In genomic region chrX:8632949-8633348, GRCh38 we compare ENCODE assay signal across 25 cellular contexts.
DNase-seq lines count a peak whose midpoint lies in the region; TF ChIP-seq lines count a peak whose summit lies in the region.
"Had no signal": no experiment of that assay in that cellular context is flagged by ENCODE, and none has a peak within 500 bp of the region (broad histone marks: within the 10 kb centered on the region; RNA-seq: fewer than 3 reads in every experiment).

No MANE protein-coding gene starts in this region.

- peak overlapping the region; percentile 49 for H3K27ac Mint-ChIP-seq in endodermal cell
- H3K27ac Mint-ChIP-seq: activated CD4-positive, alpha-beta memory T cell treated with anti-CD3 and anti-CD28 coated beads, Interleukin-2, amount 10 ng/mL, durations not matched to agents 7 days and 5 days; B cell; CD8-positive, alpha-beta memory T cell had no signal

- H3K36me3 ChIP-seq in endodermal cell (ENCODE audit: control insufficient read depth, insufficient read depth, low read length), result no peaks in the 10 kb centered on the region
- H3K36me3 ChIP-seq: HAP-1, stomach had no signal

- H3K9me3 ChIP-seq in endodermal cell (ENCODE audit: control insufficient read depth, low read length), result no peaks in the 10 kb centered on the region
- H3K9me3 ChIP-seq: HAP-1, stomach had no signal

- H3K4me3 ChIP-seq in endodermal cell (ENCODE audit: low read length), result no peak overlapping the region
- H3K4me3 ChIP-seq in retinal pigment epithelial cell (ENCODE audit: low read length), result no peak overlapping the region
- H3K4me3 ChIP-seq: HAP-1, stomach had no signal

- 75% methylated on average over 7 of the region's 8 CpGs; no CpG with 5 or more reads in 1 of the 2 experiments for WGBS in endodermal cell (ENCODE audit: insufficient coverage in 1 of 2, insufficient read length in 1 of 2), 2 experiments

- H3K9ac ChIP-seq in endodermal cell (ENCODE audit: extremely low read depth, low read length, poor library complexity, severe bottlenecking), result no peak overlapping the region

- no peaks in the 10 kb centered on the region for H3K9me3 Mint-ChIP-seq in endodermal cell
- H3K9me3 Mint-ChIP-seq: activated CD4-positive, alpha-beta memory T cell treated with anti-CD3 and anti-CD28 coated beads, Interleukin-2, amount 10 ng/mL, durations not matched to agents 7 days and 5 days had no signal

- no peaks in the 10 kb centered on the region for H3K4me1 ChIP-seq in endodermal cell (ENCODE audit: control insufficient read depth, insufficient read depth, low read length)
- H3K4me1 ChIP-seq: foreskin keratinocyte, HAP-1, stomach had no signal

- TF ChIP-seq CTCF in endodermal cell (conservative IDR thresholded peaks at IDR 0.05) (no peak), retinal pigment epithelial cell (conservative IDR thresholded peaks at IDR 0.05; ENCODE audit: low read depth, low read length) (no peak)

- peaks cover 31% of the 10 kb centered on the region for H3K4me1 Mint-ChIP-seq in endodermal cell
- H3K4me1 Mint-ChIP-seq: activated CD4-positive, alpha-beta memory T cell treated with anti-CD3 and anti-CD28 coated beads, Interleukin-2, amount 10 ng/mL, durations not matched to agents 7 days and 5 days; B cell; CD8-positive, alpha-beta memory T cell had no signal

- no peaks in the 10 kb centered on the region for H3K27me3 Mint-ChIP-seq in endodermal cell (ENCODE audit: insufficient read depth)
- H3K27me3 Mint-ChIP-seq: activated CD4-positive, alpha-beta memory T cell treated with anti-CD3 and anti-CD28 coated beads, Interleukin-2, amount 10 ng/mL, durations not matched to agents 7 days and 5 days; B cell; CD8-positive, alpha-beta memory T cell had no signal

- H3K27ac ChIP-seq in endodermal cell (ENCODE audit: low read depth, low read length), result no peak overlapping the region
- H3K27ac ChIP-seq: foreskin keratinocyte, stomach had no signal

- H3K36me3 Mint-ChIP-seq in endodermal cell (ENCODE audit: low read depth), result peaks cover 9% of the 10 kb centered on the region
- H3K36me3 Mint-ChIP-seq: CD8-positive, alpha-beta memory T cell had no signal

- peak; percentile 21 for DNase-seq in NCI-H1694 treated with DMSO at 0.1 percent for 48 hours (lab: John Stamatoyannopoulos, UW)
- DNase-seq in NCI-H1694 (lab: John Stamatoyannopoulos, UW), result no peak
- DNase-seq in NCI-H1105 (lab: John Stamatoyannopoulos, UW), result peak; percentile 17
- no peak for DNase-seq in endodermal cell
- peak; percentile 60 for DNase-seq in retinal pigment epithelial cell (ENCODE audit: low read depth)
- no peak for DNase-seq in GM19240 (ENCODE audit: insufficient read length, low spot score)
- no peak for DNase-seq in UCSD-AML1 (lab: John Stamatoyannopoulos, UW; ENCODE audit: unreplicated experiment)
- no peak for DNase-seq in activated CD8-positive, alpha-beta memory T cell treated with anti-CD3 and anti-CD28 coated beads, Interleukin-2, amount 50 U/mL, for 4 hours
- DNase-seq: activated CD4-positive, alpha-beta memory T cell treated with anti-CD3 and anti-CD28 coated beads, Interleukin-2, amount 10 ng/mL, durations not matched to agents 7 days and 5 days; activated CD4-positive, CD25-positive, alpha-beta regulatory T cell; activated effector memory CD4-positive, alpha-beta T cell treated with Interleukin-2 at 50 U/mL for 16 hours; activated T-cell treated with anti-CD3 and anti-CD28 coated beads for 4 hours; CD8-positive, alpha-beta memory T cell; DMS53; effector CD8-positive, alpha-beta T cell; Kasumi-1; NCI-H2029 treated with DMSO at 0.1 percent for 48 hours; NCI-H82; SHP77; stomach; T1000; trophoblast cell had no signal

- no peak overlapping the region for H3K4me3 Mint-ChIP-seq in endodermal cell
- H3K4me3 Mint-ChIP-seq: activated CD4-positive, alpha-beta memory T cell treated with anti-CD3 and anti-CD28 coated beads, Interleukin-2, amount 10 ng/mL, durations not matched to agents 7 days and 5 days; B cell; CD8-positive, alpha-beta memory T cell had no signal

- no peaks in the 10 kb centered on the region for H3K27me3 ChIP-seq in endodermal cell (ENCODE audit: control insufficient read depth, insufficient read depth, low read length, poor library complexity, severe bottlenecking)
- H3K27me3 ChIP-seq: foreskin keratinocyte, stomach had no signal

Comparison
In these comparisons a context has a peak if more than half of its experiments do, and no peak if none do; other contexts are left out.
1. DNase-seq: peak in NCI-H1694 treated with DMSO at 0.1 percent for 48 hours (single experiment), NCI-H1105 (single experiment) and retinal pigment epithelial cell (single experiment); none in NCI-H1694 (single experiment), endodermal cell (single experiment), GM19240 (single experiment), UCSD-AML1 (single experiment) and activated CD8-positive, alpha-beta memory T cell treated with anti-CD3 and anti-CD28 coated beads, Interleukin-2, amount 50 U/mL, for 4 hours (single experiment).